ENCODE assay signal across 9 cellular contexts in the genomic region with DNA sequence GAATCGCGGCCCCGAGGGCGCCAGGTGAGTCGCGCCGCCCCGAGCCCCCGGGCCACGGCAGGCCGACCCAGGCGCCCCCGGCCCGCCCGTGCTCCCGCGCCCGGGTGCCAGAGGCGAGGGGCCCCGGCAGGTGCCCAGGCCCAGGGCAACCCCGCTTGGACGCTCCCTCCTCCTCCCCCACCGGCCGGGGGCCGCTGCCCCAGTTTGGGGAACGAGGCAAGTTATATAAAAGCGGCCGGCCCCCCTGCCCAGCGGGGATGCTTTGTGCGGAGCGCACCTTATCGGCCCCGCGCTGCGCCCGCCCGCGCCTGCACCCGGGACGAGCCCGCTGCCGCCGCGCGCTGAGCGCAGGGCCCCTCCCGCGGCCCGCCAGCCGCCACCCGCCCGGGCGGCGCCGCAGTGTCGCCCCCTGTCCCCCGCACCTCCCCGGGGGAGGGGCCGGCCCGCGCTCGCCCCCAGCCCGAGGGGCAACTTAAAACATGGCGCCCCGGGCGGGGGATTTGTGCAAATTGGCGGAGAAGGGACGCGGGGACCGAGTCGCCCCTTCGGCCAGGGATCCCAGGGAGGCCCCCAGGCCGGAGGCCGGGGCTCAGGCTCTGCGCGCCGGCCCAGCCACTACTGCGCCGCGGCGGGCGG. TPM values are rescaled to one million over a fixed set of nuclear protein-coding genes. Genes with fewer than 3 reads are reported as not detected.
DNase-seq lines count a peak whose midpoint lies in the region; ATAC-seq, FAIRE-seq and TF ChIP-seq lines count a peak whose summit lies in the region.
"Had no signal": no experiment of that assay in that cellular context is flagged by ENCODE, and none has a peak within 500 bp of the region (broad histone marks: within the 10 kb centered on the region; RNA-seq: fewer than 3 reads in every experiment).

No MANE protein-coding gene starts in this region.

- H3K27me3 ChIP-seq in astrocyte (ENCODE audit: insufficient read depth, low read length) (no peaks in the 10 kb centered on the region), iPS-20b (ENCODE audit: insufficient read depth, low read length) (peaks cover 29% of the 10 kb centered on the region), smooth muscle cell (ENCODE audit: low read depth) (peaks cover 8% of the 10 kb centered on the region)

- no peaks in the 10 kb centered on the region for H3K9me3 Mint-ChIP-seq in astrocyte (ENCODE audit: unreplicated experiment)
- no peaks in the 10 kb centered on the region for H3K9me3 Mint-ChIP-seq in activated CD4-positive, alpha-beta memory T cell treated with anti-CD3 and anti-CD28 coated beads for 36 hours

- H2AFZ ChIP-seq in astrocyte (ENCODE audit: low read depth, low read length) (peak overlapping the region; percentile 50), smooth muscle cell (ENCODE audit: low read depth) (no peak overlapping the region)

- intact Hi-C loops in activated CD4-positive, alpha-beta memory T cell treated with anti-CD3 and anti-CD28 coated beads for 36 hours (cut with micrococcal nuclease), result no loop called here

- peak overlapping the region; percentile 87 for H3K4me3 ChIP-seq in HEK293 (ENCODE audit: low read depth, low read length)
- peak overlapping the region; percentile 81 for H3K4me3 ChIP-seq in astrocyte (ENCODE audit: insufficient read depth, low read depth, low read length)
- H3K4me3 ChIP-seq in iPS-20b (ENCODE audit: low read length), result peak overlapping the region; percentile 82; the same call in 1 of the 2 replicates
- H3K4me3 ChIP-seq in smooth muscle cell, result peak overlapping the region; percentile 86

- 0 out of 2 replicates have a peak, but pooled peaks have one; percentile 16 for TF ChIP-seq CTCF in HEK293 (tag by site-specific recombination; IDR thresholded peaks at IDR 0.05)
- no peak for TF ChIP-seq CTCF in astrocyte (IDR thresholded peaks at IDR 0.05; ENCODE audit: insufficient read depth, low read depth, low read length)
- peak; percentile 12 for TF ChIP-seq CTCF in smooth muscle cell (IDR thresholded peaks at IDR 0.05; ENCODE audit: borderline replicate concordance, insufficient read depth, poor library complexity, severe bottlenecking)

- peaks cover 2% of the 10 kb centered on the region for H3K27me3 Mint-ChIP-seq in astrocyte (ENCODE audit: low read depth, unreplicated experiment)
- H3K27me3 Mint-ChIP-seq in activated CD4-positive, alpha-beta memory T cell treated with anti-CD3 and anti-CD28 coated beads for 36 hours, result peaks cover 42% of the 10 kb centered on the region

- H3K79me2 ChIP-seq in astrocyte (ENCODE audit: insufficient read depth, low read length) (peaks cover 23% of the 10 kb centered on the region), smooth muscle cell (ENCODE audit: low read depth) (peaks cover 17% of the 10 kb centered on the region)

- H3K4me2 ChIP-seq in astrocyte (ENCODE audit: low read length) (peak overlapping the region; percentile 95), smooth muscle cell (peak overlapping the region; percentile 85)

- no peak for ATAC-seq in GM18907 (IDR thresholded peaks at IDR 0.05; ENCODE audit: unreplicated experiment)

- H3K36me3 ChIP-seq in HEK293 (ENCODE audit: control insufficient read depth in 2 of 2, insufficient read depth in 1 of 2, low read length in 2 of 2), result no peaks in the 10 kb centered on the region
- no peaks in the 10 kb centered on the region for H3K36me3 ChIP-seq in astrocyte (ENCODE audit: insufficient read depth, low read length)
- no peaks in the 10 kb centered on the region for H3K36me3 ChIP-seq in iPS-20b (ENCODE audit: insufficient read depth, low read depth, low read length)
- no peaks in the 10 kb centered on the region for H3K36me3 ChIP-seq in smooth muscle cell (ENCODE audit: low read depth)

- H3K36me3 Mint-ChIP-seq in astrocyte (ENCODE audit: low read depth, unreplicated experiment), result no peaks in the 10 kb centered on the region
- no peaks in the 10 kb centered on the region for H3K36me3 Mint-ChIP-seq in activated CD4-positive, alpha-beta memory T cell treated with anti-CD3 and anti-CD28 coated beads for 36 hours

- H3K27ac ChIP-seq in HEK293 (ENCODE audit: extremely low read depth, low read depth, low read length) (peak overlapping the region; percentile 97), astrocyte (ENCODE audit: low read depth, low read length) (peak overlapping the region; percentile 49), iPS-20b (ENCODE audit: low read length) (no peak overlapping the region), smooth muscle cell (ENCODE audit: low read depth) (no peak overlapping the region)

- H3K9me3 ChIP-seq in HEK293 (ENCODE audit: control insufficient read depth, insufficient read depth, low read depth, low read length), result no peaks in the 10 kb centered on the region
- H3K9me3 ChIP-seq in astrocyte (ENCODE audit: insufficient read depth, low read depth, low read length), result no peaks in the 10 kb centered on the region
- H3K9me3 ChIP-seq in iPS-20b (ENCODE audit: insufficient read depth, low read depth, low read length), result no peaks in the 10 kb centered on the region
- H3K9me3 ChIP-seq in smooth muscle cell (replicated peaks; ENCODE audit: low read depth), result no peaks in the 10 kb centered on the region

- DNase-seq in astrocyte (ENCODE audit: low read depth) (no peak), smooth muscle cell (lab: John Stamatoyannopoulos, UW; ENCODE audit: unreplicated experiment) (no peak), NCI-H774 (lab: John Stamatoyannopoulos, UW) (no peak), amniotic stem cell (lab: John Stamatoyannopoulos, UW) (no peak)
- no peak for DNase-seq in activated CD4-positive, alpha-beta memory T cell treated with anti-CD3 and anti-CD28 coated beads for 36 hours

- H3K27ac Mint-ChIP-seq in astrocyte (ENCODE audit: unreplicated experiment), result no peak overlapping the region
- H3K27ac Mint-ChIP-seq in activated CD4-positive, alpha-beta memory T cell treated with anti-CD3 and anti-CD28 coated beads for 36 hours, result no peak overlapping the region
- H3K27ac Mint-ChIP-seq: activated naive CD8-positive, alpha-beta T cell had no signal

- H3K4me1 Mint-ChIP-seq in astrocyte (ENCODE audit: low read depth, unreplicated experiment), result peaks cover 15% of the 10 kb centered on the region
- H3K4me1 Mint-ChIP-seq in activated CD4-positive, alpha-beta memory T cell treated with anti-CD3 and anti-CD28 coated beads for 36 hours (ENCODE audit: low read depth), result peaks cover 2% of the 10 kb centered on the region

- POLR2A ChIA-PET in HEK293 (lab: Yijun Ruan, JAX), result no interaction called here
- POLR2A ChIA-PET in activated CD4-positive, alpha-beta memory T cell treated with anti-CD3 and anti-CD28 coated beads for 36 hours (lab: Charles Lee), result no interaction called here

- peaks cover 5% of the 10 kb centered on the region for H3F3A ChIP-seq in smooth muscle cell (ENCODE audit: low read depth)

- H3K9ac ChIP-seq in astrocyte (ENCODE audit: low read length), result peak overlapping the region; percentile 82
- H3K9ac ChIP-seq in iPS-20b (ENCODE audit: low read depth, low read length), result peak overlapping the region; percentile 59; the same call in 1 of the 2 replicates
- H3K9ac ChIP-seq in smooth muscle cell (ENCODE audit: low read depth), result no peak overlapping the region

- FAIRE-seq in astrocyte (lab: Jason Lieb, UNC), result no peak

- H4K20me1 ChIP-seq in astrocyte (ENCODE audit: insufficient read depth, low read length) (peaks cover 2% of the 10 kb centered on the region), smooth muscle cell (ENCODE audit: low read depth) (no peaks in the 10 kb centered on the region)

- 2% methylated on average over 18 of the region's 82 CpGs for WGBS in smooth muscle cell (ENCODE audit: low lambda C conversion rate)

- H3K4me3 Mint-ChIP-seq in astrocyte (ENCODE audit: unreplicated experiment), result peak overlapping the region; percentile 94
- no peak overlapping the region for H3K4me3 Mint-ChIP-seq in activated CD4-positive, alpha-beta memory T cell treated with anti-CD3 and anti-CD28 coated beads for 36 hours

- H3K4me1 ChIP-seq in HEK293 (ENCODE audit: control insufficient read depth, insufficient read depth, low read length), result peaks cover 23% of the 10 kb centered on the region
- H3K4me1 ChIP-seq in astrocyte (ENCODE audit: insufficient read depth, low read length), result peaks cover 3% of the 10 kb centered on the region
- peaks cover 18% of the 10 kb centered on the region; the same call in 1 of the 2 replicates for H3K4me1 ChIP-seq in iPS-20b (ENCODE audit: insufficient read depth, low read length)
- peaks cover 4% of the 10 kb centered on the region for H3K4me1 ChIP-seq in smooth muscle cell (ENCODE audit: low read depth)

- CTCF ChIA-PET in HEK293 (lab: Yijun Ruan, JAX), result no interaction called here
- CTCF ChIA-PET in activated CD4-positive, alpha-beta memory T cell treated with anti-CD3 and anti-CD28 coated beads for 36 hours (lab: Charles Lee), result no interaction called here

TF ChIP-seq in HEK293, 187 proteins besides CTCF, POLR2A, EP300 and RAD21 (continues in another document):
- TF ChIP-seq, protein P1, sequence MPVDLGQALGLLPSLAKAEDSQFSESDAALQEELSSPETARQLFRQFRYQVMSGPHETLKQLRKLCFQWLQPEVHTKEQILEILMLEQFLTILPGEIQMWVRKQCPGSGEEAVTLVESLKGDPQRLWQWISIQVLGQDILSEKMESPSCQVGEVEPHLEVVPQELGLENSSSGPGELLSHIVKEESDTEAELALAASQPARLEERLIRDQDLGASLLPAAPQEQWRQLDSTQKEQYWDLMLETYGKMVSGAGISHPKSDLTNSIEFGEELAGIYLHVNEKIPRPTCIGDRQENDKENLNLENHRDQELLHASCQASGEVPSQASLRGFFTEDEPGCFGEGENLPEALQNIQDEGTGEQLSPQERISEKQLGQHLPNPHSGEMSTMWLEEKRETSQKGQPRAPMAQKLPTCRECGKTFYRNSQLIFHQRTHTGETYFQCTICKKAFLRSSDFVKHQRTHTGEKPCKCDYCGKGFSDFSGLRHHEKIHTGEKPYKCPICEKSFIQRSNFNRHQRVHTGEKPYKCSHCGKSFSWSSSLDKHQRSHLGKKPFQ (tag by site-specific recombination; IDR thresholded peaks at IDR 0.05), result no peak

RNA-seq across cellular contexts. Expression of gene EPB41L3, which starts 0.6 kb away (rescaled TPM):
- total RNA-seq in astrocyte (92.3 and 97.0 TPM in 2 replicates), smooth muscle cell (22.5 and 26.9 TPM in 2 replicates)
- 11.5 and 29.7 TPM in 2 replicates for polyA plus RNA-seq in smooth muscle cell
- total RNA-seq in activated CD4-positive, alpha-beta memory T cell treated with anti-CD3 and anti-CD28 coated beads for 36 hours, result under 1 TPM; 0.77 to 0.88 TPM

Comparison
In these comparisons a context has a peak if more than half of its experiments do, and no peak if none do; other contexts are left out.
1. H3K27ac ChIP-seq: peak in HEK293 (single experiment) and astrocyte (single experiment); none in iPS-20b (single experiment) and smooth muscle cell (single experiment).
2. RNA of gene EPB41L3, which starts 0.6 kb away (total RNA-seq): 92.3 to 97.0 TPM in astrocyte and 22.5 to 26.9 TPM in smooth muscle cell; 0.77 to 0.88 TPM in activated CD4-positive, alpha-beta memory T cell treated with anti-CD3 and anti-CD28 coated beads for 36 hours; every median in the first group is over 10 times any median in the second.
3. Peak in every context shown above with its lines, with median percentiles within 50 percentile points of each other: H3K4me3 ChIP-seq.